In the genomic region with DNA sequence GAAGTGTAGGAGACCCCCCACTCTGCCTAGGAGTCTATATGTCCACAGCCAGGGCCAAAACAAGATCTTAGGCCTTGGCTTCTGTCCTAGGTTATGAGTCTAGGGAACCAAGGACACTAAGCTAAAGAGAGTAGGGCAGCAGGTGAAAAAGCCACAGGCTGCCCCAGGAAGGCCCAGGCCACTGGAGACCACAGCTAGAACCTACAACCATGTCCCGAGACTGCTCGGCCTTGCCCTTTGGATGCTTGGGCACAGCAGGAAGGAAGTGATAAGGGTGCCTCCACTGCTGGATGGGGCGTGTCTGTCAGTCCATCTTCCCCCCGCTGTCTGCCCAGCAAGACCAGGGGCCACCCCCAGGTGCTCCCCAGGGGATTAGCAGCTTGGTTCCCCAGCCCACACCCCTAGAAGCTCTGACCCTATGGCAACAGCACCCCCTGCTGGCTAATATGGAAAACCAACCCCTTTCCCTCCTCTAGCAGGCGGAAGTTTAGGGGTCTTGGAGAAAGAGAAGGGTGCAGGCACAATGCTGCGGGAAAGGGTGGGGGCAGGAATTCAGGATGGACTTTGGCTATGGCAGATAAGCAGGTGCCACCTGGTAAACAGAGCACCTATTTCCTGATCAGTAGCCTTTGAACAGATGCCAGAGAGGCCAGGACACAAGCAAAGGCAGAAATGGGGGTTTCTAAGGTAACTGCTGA, we compare ENCODE assay signal across 8 cellular contexts. TPM values are rescaled to one million over a fixed set of nuclear protein-coding genes. Genes with fewer than 3 reads are reported as not detected.
DNase-seq lines count a peak whose midpoint lies in the region; ATAC-seq and TF ChIP-seq lines count a peak whose summit lies in the region.

No MANE protein-coding gene starts in this region.

- H3K9me3 Mint-ChIP-seq in activated naive CD8-positive, alpha-beta T cell (ENCODE audit: low read depth): no peaks in the 10 kb centered on the region

- no peak overlapping the region for H2AFZ ChIP-seq in SK-N-SH (ENCODE audit: low read depth)

- H3K27ac ChIP-seq in SK-N-SH (ENCODE audit: low read depth in 2 of 2, low read length in 1 of 2) (no peak overlapping the region; a peak in 1 of 4 replicates), heart left ventricle (peak overlapping the region in 11 of 12 donors; percentile 8 to 96 (median 42))

- H3K27me3 Mint-ChIP-seq in activated naive CD8-positive, alpha-beta T cell: no peaks in the 10 kb centered on the region

- peaks cover 28% of the 10 kb centered on the region for H3K4me1 Mint-ChIP-seq in activated naive CD8-positive, alpha-beta T cell (ENCODE audit: low read depth)

- H3K36me3 Mint-ChIP-seq in activated naive CD8-positive, alpha-beta T cell: no peaks in the 10 kb centered on the region

- peak in 3 of 4 donors; percentile 10 to 42 (median 19) for ATAC-seq in heart left ventricle
- ATAC-seq in GM18517 (IDR thresholded peaks at IDR 0.05; ENCODE audit: unreplicated experiment): no peak

- DNase-seq in A172 (ENCODE audit: low spot score) (peak; percentile 74), GM12865 (ENCODE audit: low read depth) (peak; percentile 92), HK-2 (ENCODE audit: unreplicated experiment) (peak; percentile 36), SK-N-SH (peak; percentile 82), heart left ventricle (peak; percentile 57 to 77 (median 69)), putamen (ENCODE audit: low spot score) (peak; percentile 64)

- no peak overlapping the region for H3K4me3 Mint-ChIP-seq in activated naive CD8-positive, alpha-beta T cell

- no peak overlapping the region for H3K4me2 ChIP-seq in SK-N-SH

- no peaks in the 10 kb centered on the region for H4K20me1 ChIP-seq in SK-N-SH (ENCODE audit: insufficient read depth)

- H3K4me1 ChIP-seq in SK-N-SH (ENCODE audit: control insufficient read depth in 1 of 2, insufficient read depth in 2 of 2, low read depth in 1 of 2, low read length in 1 of 2): peaks cover 12 to 15% of the 10 kb centered on the region in 2 experiments; a peak in 2 of 4 replicates
- peaks cover 0 to 65% (median 29%) of the 10 kb centered on the region in 12 donors for H3K4me1 ChIP-seq in heart left ventricle

- H3K9me3 ChIP-seq in SK-N-SH (no peaks in the 10 kb centered on the region), heart left ventricle (no peaks in the 10 kb centered on the region)

- H3K27ac Mint-ChIP-seq in activated naive CD8-positive, alpha-beta T cell: peak overlapping the region; percentile 22

- intact Hi-C loops in heart left ventricle (cut with DNase I): loop anchor here in 9 of 10 donors (1.0 to 10.0 kb wide), 5 partner anchors 114 to 229 kb away; no protein-coding TSS in a partner anchor

- CTCF ChIA-PET in SK-N-SH (lab: Yijun Ruan, JAX): interaction anchor here (0.6 to 12.3 kb wide), 37 partner anchors 9 to 436 kb away, joined by 3 to 189 read pairs (median 6); partner anchors contain the start of genes IRF1, KIF3A, SLC22A4 and SLC22A5

- no peak overlapping the region for H3K9ac ChIP-seq in SK-N-SH

- H3K27me3 ChIP-seq in SK-N-SH (ENCODE audit: insufficient read depth) (no peaks in the 10 kb centered on the region), heart left ventricle (no peaks in the 10 kb centered on the region)

- H3K36me3 ChIP-seq in SK-N-SH (replicated peaks in 1 of 2; ENCODE audit: control insufficient read depth in 1 of 2, insufficient read depth in 2 of 2, low read length in 1 of 2) (no peaks in the 10 kb centered on the region), heart left ventricle (no peaks in the 10 kb centered on the region)

- TF ChIP-seq CTCF in GM12865 (IDR thresholded peaks at IDR 0.05; ENCODE audit: insufficient read depth, low read depth, low read length, missing control alignments) (peak; percentile 78), SK-N-SH (IDR thresholded peaks at IDR 0.05) (peak; percentile 85), heart left ventricle (IDR thresholded peaks at IDR 0.05) (peak; percentile 70 to 93 (median 83))

- WGBS in SK-N-SH (ENCODE audit: low lambda C conversion rate): 52% methylated on average over 6 of the region's 6 CpGs
- 54 to 87% (median 59%) methylated on average over 4 to 6 of the region's 6 CpGs for WGBS in heart left ventricle, 4 donors

- H3K9me2 ChIP-seq in SK-N-SH: no peaks in the 10 kb centered on the region

- peak; percentile 90 for TF ChIP-seq RAD21 in SK-N-SH (IDR thresholded peaks at IDR 0.05; ENCODE audit: low read length)

- POLR2A ChIA-PET in SK-N-SH (lab: Yijun Ruan, JAX): interaction anchor here (0.7 kb wide), 1 partner anchor 75 kb away, joined by 3 read pairs; no protein-coding TSS in a partner anchor

- TF ChIP-seq POLR2A in heart left ventricle (IDR thresholded peaks at IDR 0.05): no peak

- no peaks in the 10 kb centered on the region for H3K79me2 ChIP-seq in SK-N-SH (ENCODE audit: insufficient read depth)

- H3K4me3 ChIP-seq in GM12865 (ENCODE audit: low read depth, low read length): no peak overlapping the region
- peak overlapping the region in 1 of 2 experiments; percentile 20; a peak in 1 of 4 replicates for H3K4me3 ChIP-seq in SK-N-SH (ENCODE audit: low read depth in 2 of 2, low read length in 1 of 2)
- H3K4me3 ChIP-seq in heart left ventricle: no peak overlapping the region

- H3F3A ChIP-seq in SK-N-SH (replicated peaks; ENCODE audit: insufficient read depth): peaks cover 19% of the 10 kb centered on the region

- TF ChIP-seq EP300 in SK-N-SH (IDR thresholded peaks at IDR 0.05; ENCODE audit: borderline replicate concordance in 1 of 2, low read depth in 1 of 2, low read length in 1 of 2): no peak

TF ChIP-seq in SK-N-SH, 30 proteins besides CTCF, POLR2A, EP300 and RAD21:
- TF ChIP-seq FOXM1 (IDR thresholded peaks at IDR 0.05; ENCODE audit: low read depth) (no peak), FOXJ3 (CRISPR knock-in tag; IDR thresholded peaks at IDR 0.05) (no peak), PBX3 (IDR thresholded peaks at IDR 0.05) (no peak), SMC3 (IDR thresholded peaks at IDR 0.05; ENCODE audit: low read depth, low read length) (peak; percentile 82)

RNA-seq across cellular contexts. Expression of gene IRF1, which starts 10.5 kb away (rescaled TPM):
- total RNA-seq in A172 (2014; rRNA removed; shearing (Covaris generic)): 4.0 and 9.1 TPM in 2 replicates
- polyA plus RNA-seq in SK-N-SH (2012; rRNA removed): 13.8 and 15.2 TPM in 2 replicates
- polyA plus RNA-seq in SK-N-SH (2012; cell fraction: cytosol; rRNA removed): 9.0 and 11.2 TPM in 2 replicates
- polyA plus RNA-seq in SK-N-SH (2012; cell fraction: nucleus; rRNA removed): 30.4 and 31.8 TPM in 2 replicates
- total RNA-seq in heart left ventricle: 100 to 1,000 TPM in 1 of 9 donors, 10 to 100 TPM in 7, 1 to 10 TPM in 1; 9.2 to 190 (median 18.4) TPM
- polyA plus RNA-seq in heart left ventricle: 10 to 100 TPM in 1 of 2 donors, 1 to 10 TPM in 1; 7.5 to 12.2 TPM

RNA-seq across cellular contexts. Expression of gene IL5, which starts 42.2 kb away (rescaled TPM):
- total RNA-seq in A172 (2014; rRNA removed; shearing (Covaris generic)): not detected in 2 replicates
- polyA plus RNA-seq in SK-N-SH (2012; rRNA removed) (not detected in 2 replicates), heart left ventricle (not detected)
- polyA plus RNA-seq in SK-N-SH (2012; cell fraction: cytosol; rRNA removed): not detected in 2 replicates
- not detected in 2 replicates for polyA plus RNA-seq in SK-N-SH (2012; cell fraction: nucleus; rRNA removed)
- not detected for total RNA-seq in heart left ventricle

RNA-seq across cellular contexts. Expression of gene RAD50, which starts 55.7 kb away (rescaled TPM):
- 31.6 and 32.5 TPM in 2 replicates for total RNA-seq in A172 (2014; rRNA removed; shearing (Covaris generic))
- polyA plus RNA-seq in SK-N-SH (2012; rRNA removed) (20.0 and 25.7 TPM in 2 replicates), heart left ventricle (10 to 100 TPM in 1 of 2 donors, 1 to 10 TPM in 1; 9.3 to 16.1 TPM)
- 22.4 and 26.2 TPM in 2 replicates for polyA plus RNA-seq in SK-N-SH (2012; cell fraction: cytosol; rRNA removed)
- polyA plus RNA-seq in SK-N-SH (2012; cell fraction: nucleus; rRNA removed): 23.3 and 36.5 TPM in 2 replicates
- total RNA-seq in heart left ventricle: 10 to 100 TPM; 17.5 to 41.8 (median 32.4) TPM

Comparison
In these comparisons a context has a peak if more than half of its experiments do, and no peak if none do; other contexts are left out.
1. DNase-seq: peak in every context shown above with its lines; median percentile 92 in GM12865; 82 in SK-N-SH; 74 in A172; 69 in heart left ventricle; 64 in putamen; 36 in HK-2.
2. H3K27ac ChIP-seq: peak in heart left ventricle (11 of 12); none in SK-N-SH (0 of 2).
3. Peak in every context shown above with its lines, with median percentiles within 50 percentile points of each other: CTCF ChIP-seq.